Comparison of ENCODE assay signal across 11 cellular contexts in genomic region chr19:35265126-35265995, GRCh38. TPM values are rescaled to one million over a fixed set of nuclear protein-coding genes. Genes with fewer than 3 reads are reported as not detected.
DNase-seq lines count a peak whose midpoint lies in the region; ATAC-seq and TF ChIP-seq lines count a peak whose summit lies in the region.
"Had no signal": no experiment of that assay in that cellular context is flagged by ENCODE, and none has a peak within 500 bp of the region (broad histone marks: within the 10 kb centered on the region; RNA-seq: fewer than 3 reads in every experiment).

No MANE protein-coding gene starts in this region.

- peaks cover 19% of the 10 kb centered on the region for H3K4me1 Mint-ChIP-seq in activated CD4-positive, alpha-beta memory T cell treated with anti-CD3 and anti-CD28 coated beads for 36 hours (ENCODE audit: low read depth)
- H3K4me1 Mint-ChIP-seq in glutamatergic neuron (ENCODE audit: low read depth, unreplicated experiment), result peaks cover 19% of the 10 kb centered on the region
- peaks cover 41 to 62% of the 10 kb centered on the region in 2 donors for H3K4me1 Mint-ChIP-seq in stimulated activated naive B cell treated with anti-CD40 and anti-IgM and Interleukin-4, amounts not matched to agents 10 μg/mL and 1 μg/mL and 100 μg/mL, for 72 hours

- H3K9me3 Mint-ChIP-seq in activated CD4-positive, alpha-beta memory T cell treated with anti-CD3 and anti-CD28 coated beads for 36 hours, result no peaks in the 10 kb centered on the region
- H3K9me3 Mint-ChIP-seq in glutamatergic neuron (ENCODE audit: unreplicated experiment), result peaks cover 14% of the 10 kb centered on the region
- H3K9me3 Mint-ChIP-seq in stimulated activated naive B cell treated with anti-CD40 and anti-IgM and Interleukin-4, amounts not matched to agents 10 μg/mL and 1 μg/mL and 100 μg/mL, for 72 hours, result no peaks in the 10 kb centered on the region

- no peak for ATAC-seq in stimulated activated naive B cell treated with anti-CD40 and anti-IgM and Interleukin-4, amounts not matched to agents 10 μg/mL and 1 μg/mL and 100 μg/mL, for 72 hours (replicated peaks)

- CTCF ChIA-PET in activated CD4-positive, alpha-beta memory T cell treated with anti-CD3 and anti-CD28 coated beads for 36 hours (lab: Charles Lee), result interaction anchor here (1.3 to 1.6 kb wide), 2 partner anchors 124 kb away, joined by 5 to 7 read pairs; no protein-coding TSS in a partner anchor

- POLR2A ChIA-PET in activated CD4-positive, alpha-beta memory T cell treated with anti-CD3 and anti-CD28 coated beads for 36 hours (lab: Charles Lee), result interaction anchor here (0.7 to 1.1 kb wide), 2 partner anchors 54 to 111 kb away, joined by 3 read pairs; partner anchors contain the start of gene FXYD5

- H3K36me3 Mint-ChIP-seq in activated CD4-positive, alpha-beta memory T cell treated with anti-CD3 and anti-CD28 coated beads for 36 hours, result peaks cover 18% of the 10 kb centered on the region
- H3K36me3 Mint-ChIP-seq in glutamatergic neuron (ENCODE audit: unreplicated experiment), result no peaks in the 10 kb centered on the region
- H3K36me3 Mint-ChIP-seq in stimulated activated naive B cell treated with anti-CD40 and anti-IgM and Interleukin-4, amounts not matched to agents 10 μg/mL and 1 μg/mL and 100 μg/mL, for 72 hours, result peaks cover 16 to 29% of the 10 kb centered on the region in 2 donors

- peak overlapping the region; percentile 52 for H3K27ac Mint-ChIP-seq in activated CD4-positive, alpha-beta memory T cell treated with anti-CD3 and anti-CD28 coated beads for 36 hours
- H3K27ac Mint-ChIP-seq in glutamatergic neuron (ENCODE audit: unreplicated experiment), result peak overlapping the region; percentile 34
- H3K27ac Mint-ChIP-seq in stimulated activated naive B cell treated with anti-CD40 and anti-IgM and Interleukin-4, amounts not matched to agents 10 μg/mL and 1 μg/mL and 100 μg/mL, for 72 hours, result peak overlapping the region; percentile 81

- DNase-seq in NCI-H510A treated with DMSO at 0.1 percent for 48 hours (lab: John Stamatoyannopoulos, UW) (peak; percentile 5), NCI-H510A (lab: John Stamatoyannopoulos, UW) (no peak), glutamatergic neuron (no peak), NOMO-1 treated with DMSO at 0.1 percent for 48 hours (lab: John Stamatoyannopoulos, UW; ENCODE audit: unreplicated experiment) (no peak), GM03348 (ENCODE audit: low spot score) (no peak)
- no peak for DNase-seq in activated CD4-positive, alpha-beta memory T cell treated with anti-CD3 and anti-CD28 coated beads for 36 hours
- DNase-seq in stimulated activated naive B cell treated with anti-CD40 and anti-IgM and Interleukin-4, amounts not matched to agents 10 μg/mL and 1 μg/mL and 100 μg/mL, for 72 hours, result no peak
- no peak for DNase-seq in stimulated activated naive CD4-positive, alpha-beta T cell treated with Interleukin-2 at 50 U/mL for 16 hours (lab: John Stamatoyannopoulos, UW)
- DNase-seq: ACHN, NCI-H446 treated with DMSO at 0.1 percent for 48 hours had no signal

- H3K27me3 Mint-ChIP-seq in activated CD4-positive, alpha-beta memory T cell treated with anti-CD3 and anti-CD28 coated beads for 36 hours, result no peaks in the 10 kb centered on the region
- peaks cover 15% of the 10 kb centered on the region for H3K27me3 Mint-ChIP-seq in glutamatergic neuron (ENCODE audit: unreplicated experiment)
- H3K27me3 Mint-ChIP-seq in stimulated activated naive B cell treated with anti-CD40 and anti-IgM and Interleukin-4, amounts not matched to agents 10 μg/mL and 1 μg/mL and 100 μg/mL, for 72 hours, result no peaks in the 10 kb centered on the region

- no peak for TF ChIP-seq CTCF in glutamatergic neuron (IDR thresholded peaks at IDR 0.05; ENCODE audit: partially characterized antibody, unreplicated experiment)

- H3K4me3 Mint-ChIP-seq in activated CD4-positive, alpha-beta memory T cell treated with anti-CD3 and anti-CD28 coated beads for 36 hours, result peak overlapping the region; percentile 87
- peak overlapping the region; percentile 45 for H3K4me3 Mint-ChIP-seq in glutamatergic neuron (ENCODE audit: unreplicated experiment)
- peak overlapping the region; percentile 23 to 97 for H3K4me3 Mint-ChIP-seq in stimulated activated naive B cell treated with anti-CD40 and anti-IgM and Interleukin-4, amounts not matched to agents 10 μg/mL and 1 μg/mL and 100 μg/mL, for 72 hours

- intact Hi-C loops in activated CD4-positive, alpha-beta memory T cell treated with anti-CD3 and anti-CD28 coated beads for 36 hours (cut with micrococcal nuclease), result loop anchor here (5.0 kb wide), 1 partner anchor 123 kb away; the partner anchor contains the start of gene FXYD7

RNA-seq across cellular contexts. Expression of gene USF2, which starts 3.4 kb away (rescaled TPM):
- 100 to 1,000 TPM; 117 to 121 TPM for total RNA-seq in activated CD4-positive, alpha-beta memory T cell treated with anti-CD3 and anti-CD28 coated beads for 36 hours
- 132 TPM for total RNA-seq in glutamatergic neuron (ENCODE audit: unreplicated experiment)

RNA-seq across cellular contexts. Expression of gene LSR, which starts 16.6 kb away (rescaled TPM):
- 10 to 100 TPM; 25.4 to 28.7 TPM for total RNA-seq in activated CD4-positive, alpha-beta memory T cell treated with anti-CD3 and anti-CD28 coated beads for 36 hours
- total RNA-seq in glutamatergic neuron (ENCODE audit: unreplicated experiment), result 5.4 TPM

RNA-seq across cellular contexts. Expression of gene HAMP, which starts 17.0 kb away (rescaled TPM):
- total RNA-seq in activated CD4-positive, alpha-beta memory T cell treated with anti-CD3 and anti-CD28 coated beads for 36 hours, result not detected
- total RNA-seq in glutamatergic neuron (ENCODE audit: unreplicated experiment), result not detected
- total RNA-seq: fibroblast of villous mesenchyme had no signal

RNA-seq across cellular contexts. Expression of gene MAG, which starts 26.6 kb away (rescaled TPM):
- total RNA-seq in activated CD4-positive, alpha-beta memory T cell treated with anti-CD3 and anti-CD28 coated beads for 36 hours, result under 1 TPM; 0.43 to 0.44 TPM
- total RNA-seq in glutamatergic neuron (ENCODE audit: unreplicated experiment), result not detected
- total RNA-seq: fibroblast of villous mesenchyme had no signal

RNA-seq across cellular contexts. Expression of gene FAM187B, which starts 36.8 kb away (rescaled TPM):
- total RNA-seq in activated CD4-positive, alpha-beta memory T cell treated with anti-CD3 and anti-CD28 coated beads for 36 hours, result under 1 TPM in 1 of 2 experiments, not detected in 1; 0.19 TPM
- not detected for total RNA-seq in glutamatergic neuron (ENCODE audit: unreplicated experiment)
- total RNA-seq: fibroblast of villous mesenchyme had no signal
